ENCODE assay signal across 8 cellular contexts in genomic region chr7:5284304-5285281, GRCh38. TPM values are rescaled to one million over a fixed set of nuclear protein-coding genes. Genes with fewer than 3 reads are reported as not detected.
DNase-seq lines count a peak whose midpoint lies in the region; ATAC-seq and TF ChIP-seq lines count a peak whose summit lies in the region.

No MANE protein-coding gene starts in this region.

- H3K4me3 Mint-ChIP-seq in CD4-positive, alpha-beta memory T cell = peak overlapping the region in 6 of 8 donors; percentile 38 to 71 (median 62)

- H3K27me3 ChIP-seq in CD4-positive, alpha-beta memory T cell (ENCODE audit: insufficient read depth, low read length) = no peaks in the 10 kb centered on the region
- H3K27me3 ChIP-seq in H7 (ENCODE audit: control insufficient read depth, insufficient read depth, low read length) (peaks cover 9% of the 10 kb centered on the region), MG63 (no peaks in the 10 kb centered on the region)

- no peak overlapping the region for H3K27ac Mint-ChIP-seq in CD4-positive, alpha-beta memory T cell

- H3K4me3 ChIP-seq in CD4-positive, alpha-beta memory T cell (ENCODE audit: low read length in 2 of 2) = no peak overlapping the region
- no peak overlapping the region for H3K4me3 ChIP-seq in H7 (ENCODE audit: insufficient read depth, low read depth, low read length)
- H3K4me3 ChIP-seq in cardiac fibroblast (replicated peaks in 1 of 2; ENCODE audit: low read depth in 2 of 2, low read length in 2 of 2) = no peak overlapping the region
- H3K4me3 ChIP-seq in MG63 = no peak overlapping the region

- peaks cover 5% of the 10 kb centered on the region for H3K4me1 ChIP-seq in CD4-positive, alpha-beta memory T cell (ENCODE audit: insufficient read depth, low read length)

- no peaks in the 10 kb centered on the region for H3K36me3 ChIP-seq in CD4-positive, alpha-beta memory T cell (ENCODE audit: insufficient read depth, low read length)
- H3K36me3 ChIP-seq in H7 (replicated peaks; ENCODE audit: control insufficient read depth, insufficient read depth, low read length) (no peaks in the 10 kb centered on the region), MG63 (no peaks in the 10 kb centered on the region)

- no peak overlapping the region for H3K27ac ChIP-seq in CD4-positive, alpha-beta memory T cell (ENCODE audit: low read depth, low read length)

- H3K27me3 Mint-ChIP-seq in CD4-positive, alpha-beta memory T cell = peaks cover 4 to 15% of the 10 kb centered on the region in 2 donors

- H3K9me3 Mint-ChIP-seq in CD4-positive, alpha-beta memory T cell = no peaks in the 10 kb centered on the region

- POLR2A ChIA-PET in CD4-positive, alpha-beta memory T cell (lab: Charles Lee; ENCODE audit: partially characterized antibody) = no interaction called here

- H3K36me3 Mint-ChIP-seq in CD4-positive, alpha-beta memory T cell = no peaks in the 10 kb centered on the region

- intact Hi-C loops in CD4-positive, alpha-beta memory T cell (cut with micrococcal nuclease) = no loop called here

- H3K4me1 Mint-ChIP-seq in CD4-positive, alpha-beta memory T cell = no peaks in the 10 kb centered on the region

- ATAC-seq in GM19351 (IDR thresholded peaks at IDR 0.05; ENCODE audit: unreplicated experiment) = no peak

- peak; percentile 30 for TF ChIP-seq CTCF in cardiac fibroblast (IDR thresholded peaks at IDR 0.05; ENCODE audit: low read depth, low read length)

- H3K9me3 ChIP-seq in CD4-positive, alpha-beta memory T cell (ENCODE audit: control insufficient read depth in 1 of 2, low read length in 2 of 2) = no peaks in the 10 kb centered on the region
- no peaks in the 10 kb centered on the region for H3K9me3 ChIP-seq in MG63

- DNase-seq in CD4-positive, alpha-beta memory T cell = no peak
- DNase-seq in H7 (peak; percentile 94), NCI-H69 (lab: John Stamatoyannopoulos, UW) (peak; percentile 87), cardiac fibroblast (ENCODE audit: low read depth in 2 of 2) (peak; percentile 15 to 23), myocyte (ENCODE audit: low read depth) (peak; percentile 70), MG63 (no peak)
- no peak for DNase-seq in stimulated activated CD4-positive, alpha-beta T cell treated with anti-CD3 and anti-CD28 coated beads, Interleukin-4, amount 100 ng/mL, for 1 hour

- CTCF ChIA-PET in CD4-positive, alpha-beta memory T cell (lab: Charles Lee; ENCODE audit: partially characterized antibody) = no interaction called here

RNA-seq across cellular contexts. Expression of gene SLC29A4, which starts 1.9 kb away (rescaled TPM):
- under 1 TPM; 0.36 to 0.76 TPM for total RNA-seq in CD4-positive, alpha-beta memory T cell
- polyA plus RNA-seq in CD4-positive, alpha-beta memory T cell = under 1 TPM; 0.50 to 0.82 TPM
- 15.7 and 16.5 TPM in 2 replicates for total RNA-seq in H7 (2014; rRNA removed; shearing (Covaris generic))
- total RNA-seq in myocyte = 4.4 and 4.8 TPM in 2 replicates
- 7.5 TPM for polyA plus RNA-seq in myocyte (2012)
- 2.7 and 4.4 TPM in 2 replicates for total RNA-seq in MG63 (2014; rRNA removed; shearing (Covaris generic); ENCODE audit: low replicate concordance)

Comparison
In these comparisons a context has a peak if more than half of its experiments do, and no peak if none do; other contexts are left out.
1. DNase-seq: peak in H7 (single experiment), NCI-H69 (single experiment), cardiac fibroblast (2 of 2) and myocyte (single experiment); none in CD4-positive, alpha-beta memory T cell (0 of 5), stimulated activated CD4-positive, alpha-beta T cell treated with anti-CD3 and anti-CD28 coated beads, Interleukin-4, amount 100 ng/mL, for 1 hour (single experiment) and MG63 (single experiment).